In genomic region chr19:53057904-53058579, GRCh38 we compare ENCODE assay signal across 1 cellular context.
A peak's percentile ranks its signal among the peaks of the same experiment; 100 is the strongest.
TF ChIP-seq lines count a peak whose summit lies in the region.

No MANE protein-coding gene starts in this region.

TF ChIP-seq in WTC11, 78 proteins besides CTCF, POLR2A, EP300 and RAD21 (continued from another document):
- TF ChIP-seq, protein P1, sequence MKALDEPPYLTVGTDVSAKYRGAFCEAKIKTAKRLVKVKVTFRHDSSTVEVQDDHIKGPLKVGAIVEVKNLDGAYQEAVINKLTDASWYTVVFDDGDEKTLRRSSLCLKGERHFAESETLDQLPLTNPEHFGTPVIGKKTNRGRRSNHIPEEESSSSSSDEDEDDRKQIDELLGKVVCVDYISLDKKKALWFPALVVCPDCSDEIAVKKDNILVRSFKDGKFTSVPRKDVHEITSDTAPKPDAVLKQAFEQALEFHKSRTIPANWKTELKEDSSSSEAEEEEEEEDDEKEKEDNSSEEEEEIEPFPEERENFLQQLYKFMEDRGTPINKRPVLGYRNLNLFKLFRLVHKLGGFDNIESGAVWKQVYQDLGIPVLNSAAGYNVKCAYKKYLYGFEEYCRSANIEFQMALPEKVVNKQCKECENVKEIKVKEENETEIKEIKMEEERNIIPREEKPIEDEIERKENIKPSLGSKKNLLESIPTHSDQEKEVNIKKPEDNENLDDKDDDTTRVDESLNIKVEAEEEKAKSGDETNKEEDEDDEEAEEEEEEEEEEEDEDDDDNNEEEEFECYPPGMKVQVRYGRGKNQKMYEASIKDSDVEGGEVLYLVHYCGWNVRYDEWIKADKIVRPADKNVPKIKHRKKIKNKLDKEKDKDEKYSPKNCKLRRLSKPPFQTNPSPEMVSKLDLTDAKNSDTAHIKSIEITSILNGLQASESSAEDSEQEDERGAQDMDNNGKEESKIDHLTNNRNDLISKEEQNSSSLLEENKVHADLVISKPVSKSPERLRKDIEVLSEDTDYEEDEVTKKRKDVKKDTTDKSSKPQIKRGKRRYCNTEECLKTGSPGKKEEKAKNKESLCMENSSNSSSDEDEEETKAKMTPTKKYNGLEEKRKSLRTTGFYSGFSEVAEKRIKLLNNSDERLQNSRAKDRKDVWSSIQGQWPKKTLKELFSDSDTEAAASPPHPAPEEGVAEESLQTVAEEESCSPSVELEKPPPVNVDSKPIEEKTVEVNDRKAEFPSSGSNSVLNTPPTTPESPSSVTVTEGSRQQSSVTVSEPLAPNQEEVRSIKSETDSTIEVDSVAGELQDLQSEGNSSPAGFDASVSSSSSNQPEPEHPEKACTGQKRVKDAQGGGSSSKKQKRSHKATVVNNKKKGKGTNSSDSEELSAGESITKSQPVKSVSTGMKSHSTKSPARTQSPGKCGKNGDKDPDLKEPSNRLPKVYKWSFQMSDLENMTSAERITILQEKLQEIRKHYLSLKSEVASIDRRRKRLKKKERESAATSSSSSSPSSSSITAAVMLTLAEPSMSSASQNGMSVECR (CRISPR knock-in tag; IDR thresholded peaks at IDR 0.05; ENCODE audit: borderline replicate concordance): peak; percentile 62; the same call in 1 of the 2 replicates
- TF ChIP-seq, protein P2, sequence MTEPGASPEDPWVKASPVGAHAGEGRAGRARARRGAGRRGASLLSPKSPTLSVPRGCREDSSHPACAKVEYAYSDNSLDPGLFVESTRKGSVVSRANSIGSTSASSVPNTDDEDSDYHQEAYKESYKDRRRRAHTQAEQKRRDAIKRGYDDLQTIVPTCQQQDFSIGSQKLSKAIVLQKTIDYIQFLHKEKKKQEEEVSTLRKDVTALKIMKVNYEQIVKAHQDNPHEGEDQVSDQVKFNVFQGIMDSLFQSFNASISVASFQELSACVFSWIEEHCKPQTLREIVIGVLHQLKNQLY (CRISPR knock-in tag; IDR thresholded peaks at IDR 0.05): no peak
- TF ChIP-seq, protein P3, sequence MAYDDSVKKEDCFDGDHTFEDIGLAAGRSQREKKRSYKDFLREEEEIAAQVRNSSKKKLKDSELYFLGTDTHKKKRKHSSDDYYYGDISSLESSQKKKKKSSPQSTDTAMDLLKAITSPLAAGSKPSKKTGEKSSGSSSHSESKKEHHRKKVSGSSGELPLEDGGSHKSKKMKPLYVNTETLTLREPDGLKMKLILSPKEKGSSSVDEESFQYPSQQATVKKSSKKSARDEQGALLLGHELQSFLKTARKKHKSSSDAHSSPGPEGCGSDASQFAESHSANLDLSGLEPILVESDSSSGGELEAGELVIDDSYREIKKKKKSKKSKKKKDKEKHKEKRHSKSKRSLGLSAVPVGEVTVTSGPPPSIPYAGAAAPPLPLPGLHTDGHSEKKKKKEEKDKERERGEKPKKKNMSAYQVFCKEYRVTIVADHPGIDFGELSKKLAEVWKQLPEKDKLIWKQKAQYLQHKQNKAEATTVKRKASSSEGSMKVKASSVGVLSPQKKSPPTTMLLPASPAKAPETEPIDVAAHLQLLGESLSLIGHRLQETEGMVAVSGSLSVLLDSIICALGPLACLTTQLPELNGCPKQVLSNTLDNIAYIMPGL (CRISPR knock-in tag; IDR thresholded peaks at IDR 0.05): 0 out of 2 replicates have a peak, but pooled peaks have one; percentile 61
- peak; percentile 92 for TF ChIP-seq FOXP1 (CRISPR knock-in tag; IDR thresholded peaks at IDR 0.05; ENCODE audit: borderline replicate concordance)
- TF ChIP-seq, protein P4, sequence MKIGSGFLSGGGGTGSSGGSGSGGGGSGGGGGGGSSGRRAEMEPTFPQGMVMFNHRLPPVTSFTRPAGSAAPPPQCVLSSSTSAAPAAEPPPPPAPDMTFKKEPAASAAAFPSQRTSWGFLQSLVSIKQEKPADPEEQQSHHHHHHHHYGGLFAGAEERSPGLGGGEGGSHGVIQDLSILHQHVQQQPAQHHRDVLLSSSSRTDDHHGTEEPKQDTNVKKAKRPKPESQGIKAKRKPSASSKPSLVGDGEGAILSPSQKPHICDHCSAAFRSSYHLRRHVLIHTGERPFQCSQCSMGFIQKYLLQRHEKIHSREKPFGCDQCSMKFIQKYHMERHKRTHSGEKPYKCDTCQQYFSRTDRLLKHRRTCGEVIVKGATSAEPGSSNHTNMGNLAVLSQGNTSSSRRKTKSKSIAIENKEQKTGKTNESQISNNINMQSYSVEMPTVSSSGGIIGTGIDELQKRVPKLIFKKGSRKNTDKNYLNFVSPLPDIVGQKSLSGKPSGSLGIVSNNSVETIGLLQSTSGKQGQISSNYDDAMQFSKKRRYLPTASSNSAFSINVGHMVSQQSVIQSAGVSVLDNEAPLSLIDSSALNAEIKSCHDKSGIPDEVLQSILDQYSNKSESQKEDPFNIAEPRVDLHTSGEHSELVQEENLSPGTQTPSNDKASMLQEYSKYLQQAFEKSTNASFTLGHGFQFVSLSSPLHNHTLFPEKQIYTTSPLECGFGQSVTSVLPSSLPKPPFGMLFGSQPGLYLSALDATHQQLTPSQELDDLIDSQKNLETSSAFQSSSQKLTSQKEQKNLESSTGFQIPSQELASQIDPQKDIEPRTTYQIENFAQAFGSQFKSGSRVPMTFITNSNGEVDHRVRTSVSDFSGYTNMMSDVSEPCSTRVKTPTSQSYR (CRISPR knock-in tag; IDR thresholded peaks at IDR 0.05): 0 out of 2 replicates have a peak, but pooled peaks have one; percentile 44
- TF ChIP-seq CREB1 (CRISPR knock-in tag; IDR thresholded peaks at IDR 0.05): 0 out of 2 replicates have a peak, but pooled peaks have one; percentile 73
- TF ChIP-seq, protein P5, sequence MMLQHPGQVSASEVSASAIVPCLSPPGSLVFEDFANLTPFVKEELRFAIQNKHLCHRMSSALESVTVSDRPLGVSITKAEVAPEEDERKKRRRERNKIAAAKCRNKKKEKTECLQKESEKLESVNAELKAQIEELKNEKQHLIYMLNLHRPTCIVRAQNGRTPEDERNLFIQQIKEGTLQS (CRISPR knock-in tag; conservative IDR thresholded peaks at IDR 0.05): 0 out of 2 replicates have a peak, but pooled peaks have one; percentile 22
- TF ChIP-seq ZMAT4 (CRISPR knock-in tag; IDR thresholded peaks at IDR 0.05): no peak
- TF ChIP-seq, protein P6, sequence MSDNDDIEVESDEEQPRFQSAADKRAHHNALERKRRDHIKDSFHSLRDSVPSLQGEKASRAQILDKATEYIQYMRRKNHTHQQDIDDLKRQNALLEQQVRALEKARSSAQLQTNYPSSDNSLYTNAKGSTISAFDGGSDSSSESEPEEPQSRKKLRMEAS (CRISPR knock-in tag; IDR thresholded peaks at IDR 0.05): peak; percentile 98
- TF ChIP-seq CBFB (CRISPR knock-in tag; IDR thresholded peaks at IDR 0.05; ENCODE audit: low read depth): 0 out of 2 replicates have a peak, but pooled peaks have one; percentile 47
- TF ChIP-seq NR2C2 (CRISPR knock-in tag; IDR thresholded peaks at IDR 0.05): no peak
- TF ChIP-seq MXD4 (CRISPR knock-in tag; IDR thresholded peaks at IDR 0.05; ENCODE audit: borderline replicate concordance): no peak
- TF ChIP-seq CREM (CRISPR knock-in tag; IDR thresholded peaks at IDR 0.05): peak; percentile 65; the same call in 1 of the 2 replicates
- peak; percentile 20; the same call in 1 of the 2 replicates for TF ChIP-seq NFYB (CRISPR knock-in tag; conservative IDR thresholded peaks at IDR 0.05; ENCODE audit: low read depth)
- TF ChIP-seq ESRRA (CRISPR knock-in tag; IDR thresholded peaks at IDR 0.05; ENCODE audit: borderline replicate concordance): peak; percentile 92
- no peak for TF ChIP-seq RORB (CRISPR knock-in tag; IDR thresholded peaks at IDR 0.05)
- no peak for TF ChIP-seq SP1 (CRISPR knock-in tag; conservative IDR thresholded peaks at IDR 0.05)
- TF ChIP-seq USF2 (CRISPR knock-in tag; IDR thresholded peaks at IDR 0.05): peak; percentile 53; the same call in 1 of the 2 replicates
- TF ChIP-seq EMX1 (CRISPR knock-in tag; IDR thresholded peaks at IDR 0.05): no peak
- no peak for TF ChIP-seq AR (CRISPR knock-in tag; IDR thresholded peaks at IDR 0.05)
- no peak for TF ChIP-seq ATF1 (CRISPR knock-in tag; IDR thresholded peaks at IDR 0.05)
- TF ChIP-seq TP53 (CRISPR knock-in tag; IDR thresholded peaks at IDR 0.05): peak; percentile 62; the same call in 1 of the 2 replicates
- TF ChIP-seq ATF2 (CRISPR knock-in tag; IDR thresholded peaks at IDR 0.05; ENCODE audit: borderline replicate concordance, low read depth): no peak; the same call in 1 of the 2 replicates
- TF ChIP-seq PREB (CRISPR knock-in tag; IDR thresholded peaks at IDR 0.05; ENCODE audit: borderline replicate concordance): no peak
- TF ChIP-seq, protein P7, sequence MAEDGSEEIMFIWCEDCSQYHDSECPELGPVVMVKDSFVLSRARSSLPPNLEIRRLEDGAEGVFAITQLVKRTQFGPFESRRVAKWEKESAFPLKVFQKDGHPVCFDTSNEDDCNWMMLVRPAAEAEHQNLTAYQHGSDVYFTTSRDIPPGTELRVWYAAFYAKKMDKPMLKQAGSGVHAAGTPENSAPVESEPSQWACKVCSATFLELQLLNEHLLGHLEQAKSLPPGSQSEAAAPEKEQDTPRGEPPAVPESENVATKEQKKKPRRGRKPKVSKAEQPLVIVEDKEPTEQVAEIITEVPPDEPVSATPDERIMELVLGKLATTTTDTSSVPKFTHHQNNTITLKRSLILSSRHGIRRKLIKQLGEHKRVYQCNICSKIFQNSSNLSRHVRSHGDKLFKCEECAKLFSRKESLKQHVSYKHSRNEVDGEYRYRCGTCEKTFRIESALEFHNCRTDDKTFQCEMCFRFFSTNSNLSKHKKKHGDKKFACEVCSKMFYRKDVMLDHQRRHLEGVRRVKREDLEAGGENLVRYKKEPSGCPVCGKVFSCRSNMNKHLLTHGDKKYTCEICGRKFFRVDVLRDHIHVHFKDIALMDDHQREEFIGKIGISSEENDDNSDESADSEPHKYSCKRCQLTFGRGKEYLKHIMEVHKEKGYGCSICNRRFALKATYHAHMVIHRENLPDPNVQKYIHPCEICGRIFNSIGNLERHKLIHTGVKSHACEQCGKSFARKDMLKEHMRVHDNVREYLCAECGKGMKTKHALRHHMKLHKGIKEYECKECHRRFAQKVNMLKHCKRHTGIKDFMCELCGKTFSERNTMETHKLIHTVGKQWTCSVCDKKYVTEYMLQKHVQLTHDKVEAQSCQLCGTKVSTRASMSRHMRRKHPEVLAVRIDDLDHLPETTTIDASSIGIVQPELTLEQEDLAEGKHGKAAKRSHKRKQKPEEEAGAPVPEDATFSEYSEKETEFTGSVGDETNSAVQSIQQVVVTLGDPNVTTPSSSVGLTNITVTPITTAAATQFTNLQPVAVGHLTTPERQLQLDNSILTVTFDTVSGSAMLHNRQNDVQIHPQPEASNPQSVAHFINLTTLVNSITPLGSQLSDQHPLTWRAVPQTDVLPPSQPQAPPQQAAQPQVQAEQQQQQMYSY (CRISPR knock-in tag; IDR thresholded peaks at IDR 0.05): peak; percentile 10; the same call in 1 of the 2 replicates
